25 cellular contexts compared by ENCODE assay signal in the genomic region with DNA sequence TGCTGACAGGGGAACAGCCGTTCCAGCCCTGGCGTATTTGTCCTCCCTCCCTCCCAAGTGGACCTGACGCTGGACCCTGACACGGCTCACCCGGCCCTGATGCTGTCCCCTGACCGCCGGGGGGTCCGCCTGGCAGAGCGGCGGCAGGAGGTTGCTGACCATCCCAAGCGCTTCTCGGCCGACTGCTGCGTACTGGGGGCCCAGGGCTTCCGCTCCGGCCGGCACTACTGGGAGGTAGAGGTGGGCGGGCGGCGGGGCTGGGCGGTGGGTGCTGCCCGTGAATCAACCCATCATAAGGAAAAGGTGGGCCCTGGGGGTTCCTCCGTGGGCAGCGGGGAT. TPM values are rescaled to one million over a fixed set of nuclear protein-coding genes. Genes with fewer than 3 reads are reported as not detected.
DNase-seq lines count a peak whose midpoint lies in the region; ATAC-seq, FAIRE-seq and TF ChIP-seq lines count a peak whose summit lies in the region.
"Had no signal": no experiment of that assay in that cellular context is flagged by ENCODE, and none has a peak within 500 bp of the region (broad histone marks: within the 10 kb centered on the region; RNA-seq: fewer than 3 reads in every experiment).

No MANE protein-coding gene starts in this region.

- in situ Hi-C loops in GM12878 (cut with MboI), result no loop called here

- H3K4me1 ChIP-seq in DND-41 (ENCODE audit: insufficient read depth, low read length) (peaks cover 3% of the 10 kb centered on the region; the same call in 1 of the 2 replicates), HCT116 (ENCODE audit: control insufficient read depth in 1 of 2, insufficient read depth in 2 of 2, low read length in 2 of 2) (no peaks in the 10 kb centered on the region), GM12878 (ENCODE audit: control insufficient read depth, insufficient read depth, low read length) (peaks cover 3% of the 10 kb centered on the region; the same call in 1 of the 2 replicates), parathyroid adenoma (peaks cover 8% of the 10 kb centered on the region)
- H3K4me1 ChIP-seq: ascending aorta, SJSA1, thyroid gland had no signal

- no peak overlapping the region for H3K4me3 ChIP-seq in DND-41 (ENCODE audit: low read depth in 1 of 2, low read length in 2 of 2)
- H3K4me3 ChIP-seq in HCT116 (replicated peaks in 1 of 2; ENCODE audit: low read depth in 1 of 2, low read length in 2 of 2), result no peak overlapping the region
- H3K4me3 ChIP-seq in GM12878, result no peak overlapping the region
- H3K4me3 ChIP-seq in parathyroid adenoma (ENCODE audit: low read depth, low read length), result no peak overlapping the region
- H3K4me3 ChIP-seq: ascending aorta, SJSA1, thyroid gland had no signal

- BruUV-seq in HCT116 (replicated peaks; lab: Mats Ljungman, UMichigan) (no TSS peak), GM12878 (replicated peaks; lab: Mats Ljungman, UMichigan) (no TSS peak)

- H3K27ac ChIP-seq in DND-41 (ENCODE audit: low read length), result no peak overlapping the region
- no peak overlapping the region for H3K27ac ChIP-seq in HCT116 (ENCODE audit: low read depth, low read length)
- H3K27ac ChIP-seq in GM12878 (ENCODE audit: control insufficient read depth, insufficient read depth), result no peak overlapping the region
- H3K27ac ChIP-seq in parathyroid adenoma, result peak overlapping the region; percentile 74
- H3K27ac ChIP-seq: ascending aorta, SJSA1, thyroid gland had no signal

- WGBS in GM12878 (ENCODE audit: insufficient coverage, insufficient replicate concordance, low lambda C conversion rate, missing lambda C conversion rate), result 93% methylated on average over 19 of the region's 24 CpGs

- H4K20me1 ChIP-seq in DND-41 (ENCODE audit: insufficient read depth, low read length) (peaks cover 30% of the 10 kb centered on the region), HCT116 (ENCODE audit: insufficient read depth) (peaks cover 34% of the 10 kb centered on the region; the same call in 1 of the 2 replicates), GM12878 (ENCODE audit: control insufficient read depth, insufficient read depth) (peaks cover 10% of the 10 kb centered on the region)

- H3K27me3 ChIP-seq in DND-41 (ENCODE audit: insufficient read depth, low read length, poor library complexity) (no peaks in the 10 kb centered on the region), HCT116 (ENCODE audit: insufficient read depth, low read length) (no peaks in the 10 kb centered on the region), GM12878 (replicated peaks in 1 of 2; ENCODE audit: control insufficient read depth in 2 of 2, insufficient read depth in 2 of 2, low read length in 1 of 2) (no peaks in the 10 kb centered on the region), parathyroid adenoma (ENCODE audit: control insufficient read depth, insufficient read depth, low read length) (no peaks in the 10 kb centered on the region)
- H3K27me3 ChIP-seq: ascending aorta, SJSA1, thyroid gland had no signal

- H3K9me3 ChIP-seq in DND-41 (ENCODE audit: insufficient read depth, low read length, severe bottlenecking) (no peaks in the 10 kb centered on the region), HCT116 (ENCODE audit: control insufficient read depth in 1 of 2, insufficient read depth in 1 of 2, low read depth in 1 of 2, low read length in 2 of 2) (no peaks in the 10 kb centered on the region), GM12878 (replicated peaks; ENCODE audit: control insufficient read depth, insufficient read depth, low read length) (no peaks in the 10 kb centered on the region), parathyroid adenoma (ENCODE audit: control insufficient read depth, low read length) (no peaks in the 10 kb centered on the region)
- H3K9me3 ChIP-seq: ascending aorta, SJSA1, thyroid gland had no signal

- no peak for TF ChIP-seq EP300 in GM12878 (IDR thresholded peaks at IDR 0.05; ENCODE audit: borderline replicate concordance in 1 of 2, control insufficient read depth in 1 of 2, low read depth in 2 of 2, low read length in 2 of 2)

- H3K4me2 ChIP-seq in DND-41 (ENCODE audit: insufficient read depth, low read length), result no peak overlapping the region
- no peak overlapping the region for H3K4me2 ChIP-seq in HCT116 (ENCODE audit: low read length)
- H3K4me2 ChIP-seq in GM12878 (ENCODE audit: control insufficient read depth, insufficient read depth), result no peak overlapping the region
- H3K4me2 ChIP-seq in parathyroid adenoma (ENCODE audit: low read length), result no peak overlapping the region

- H3K36me3 ChIP-seq in DND-41 (ENCODE audit: insufficient read depth, low read length) (peaks cover 79% of the 10 kb centered on the region), HCT116 (ENCODE audit: control insufficient read depth in 1 of 2, insufficient read depth in 2 of 2, low read length in 2 of 2) (peaks cover 34 to 43% of the 10 kb centered on the region in 2 experiments), GM12878 (ENCODE audit: control insufficient read depth in 2 of 2, insufficient read depth in 2 of 2, low read length in 1 of 2) (peaks cover 33 to 46% of the 10 kb centered on the region in 2 experiments), parathyroid adenoma (ENCODE audit: control insufficient read depth, insufficient read depth, low read length) (no peaks in the 10 kb centered on the region)

- POLR2A ChIA-PET in HCT116 (lab: Charles Lee) (interaction anchor here (1.2 to 1.9 kb wide), 2 partner anchors 10 to 11 kb away, joined by 4 to 11 read pairs; partner anchors contain the start of genes RACK1 and TRIM41), GM12878 (lab: Charles Lee) (interaction anchor here (1.2 to 3.0 kb wide), 2 partner anchors 9 to 17 kb away, joined by 3 to 10 read pairs; no protein-coding TSS in a partner anchor)

- intact Hi-C loops in HCT116 (cut with micrococcal nuclease), result no loop called here
- intact Hi-C loops in GM12878 (cut with micrococcal nuclease; ENCODE audit: unreplicated experiment), result no loop called here

- no peak overlapping the region for H3K9ac ChIP-seq in DND-41 (ENCODE audit: low read depth, low read length)
- H3K9ac ChIP-seq in HCT116 (ENCODE audit: low read length), result no peak overlapping the region
- H3K9ac ChIP-seq in GM12878 (ENCODE audit: control insufficient read depth, insufficient read depth, low read length), result no peak overlapping the region
- H3K9ac ChIP-seq in parathyroid adenoma, result no peak overlapping the region

- TF ChIP-seq CTCF in DND-41 (IDR thresholded peaks at IDR 0.05; ENCODE audit: borderline replicate concordance, extremely low read depth, low read length, poor library complexity, severe bottlenecking), result no peak
- no peak for TF ChIP-seq CTCF in HCT116 (IDR thresholded peaks at IDR 0.05 in 2 of 3, conservative IDR thresholded peaks at IDR 0.05 in 1 of 3; ENCODE audit: borderline replicate concordance in 1 of 3, insufficient read depth in 1 of 3, low read depth in 2 of 3, low read length in 2 of 3)
- TF ChIP-seq CTCF in GM12878 (IDR thresholded peaks at IDR 0.05 in 2 of 3, conservative IDR thresholded peaks at IDR 0.05 in 1 of 3; ENCODE audit: control insufficient read depth in 2 of 3, extremely low read depth in 1 of 3, insufficient read depth in 1 of 3, low read depth in 3 of 3, low read length in 3 of 3), result no peak
- no peak for TF ChIP-seq CTCF in parathyroid adenoma (IDR thresholded peaks at IDR 0.05)

- no peak for DNase-seq in DND-41
- DNase-seq in HCT116 (ENCODE audit: low read depth, low spot score), result no peak
- no peak for DNase-seq in GM12878 (ENCODE audit: low read depth, low spot score)
- no peak for DNase-seq in inferior parietal cortex (ENCODE audit: extremely low spot score)
- DNase-seq in NOMO-1 treated with dmso at 0.1 percent for 144 hours (lab: John Stamatoyannopoulos, UW; ENCODE audit: unreplicated experiment), result no peak
- DNase-seq: activated CD4-positive, alpha-beta T cell treated with anti-CD3 and anti-CD28 coated beads, Interleukin-2, amount 10 ng/mL, durations not matched to agents 7 days and 5 days; activated CD8-positive, alpha-beta memory T cell treated with anti-CD3 and anti-CD28 coated beads, Interleukin-2, amount 10 ng/mL, durations not matched to agents 7 days and 5 days; central memory CD4-positive, alpha-beta T cell; GOT3; left cardiac atrium; mesenchymal stem cell; MV-4-11; NCI-H1694 treated with DMSO at 0.1 percent for 48 hours; NCI-H2171 treated with DMSO at 0.1 percent for 48 hours; NCI-H524; occipital lobe; retina; stimulated activated CD4-positive, alpha-beta T cell treated with anti-CD3 and anti-CD28 coated beads, Interleukin-4, amount 100 ng/mL, for 1 hour; thyroid gland had no signal

- SMC1A ChIA-PET in GM12878 (lab: Charles Lee; ENCODE audit: uncharacterized antibody, unreplicated experiment), result no interaction called here

- CTCF ChIA-PET in HCT116 (lab: Charles Lee) (no interaction called here), GM12878 (lab: Yijun Ruan, JAX) (no interaction called here)

- TF ChIP-seq POLR2A in HCT116 (IDR thresholded peaks at IDR 0.05; ENCODE audit: borderline replicate concordance, extremely low read depth, insufficient read depth, insufficient read length) (no peak), GM12878 (IDR thresholded peaks at IDR 0.05; ENCODE audit: low read depth, low read length) (peak; percentile 16; the same call in 1 of the 2 replicates)

- H3K79me2 ChIP-seq in DND-41 (ENCODE audit: insufficient read depth, low read length), result peaks cover 20% of the 10 kb centered on the region
- peaks cover 28% of the 10 kb centered on the region for H3K79me2 ChIP-seq in HCT116 (ENCODE audit: insufficient read depth, low read length)
- peaks cover 11% of the 10 kb centered on the region for H3K79me2 ChIP-seq in GM12878 (ENCODE audit: control insufficient read depth, insufficient read depth, low read length)
- H3K79me2 ChIP-seq in parathyroid adenoma, result no peaks in the 10 kb centered on the region

- no peak for FAIRE-seq in GM12878 (lab: Jason Lieb, UNC)
- FAIRE-seq: D721Med, RCC 7860 had no signal

- RAD21 ChIA-PET in HCT116 (lab: Charles Lee; ENCODE audit: low non-redundant PET in 1 of 2, low total read pairs in 2 of 2, uncharacterized antibody in 2 of 2, unreplicated experiment in 2 of 2) (no interaction called here), GM12878 (lab: Charles Lee; ENCODE audit: unreplicated experiment) (no interaction called here)

- no peaks in the 10 kb centered on the region for H3K9me2 ChIP-seq in HCT116 (ENCODE audit: insufficient read depth)

- no peak overlapping the region for H2AFZ ChIP-seq in DND-41 (ENCODE audit: low read depth, low read length)
- no peak overlapping the region for H2AFZ ChIP-seq in HCT116 (ENCODE audit: low read depth, low read length, poor library complexity, severe bottlenecking)
- no peak overlapping the region for H2AFZ ChIP-seq in GM12878 (ENCODE audit: control insufficient read depth, low read depth, low read length)
- no peak overlapping the region for H2AFZ ChIP-seq in parathyroid adenoma

- ATAC-seq in DND-41 (ENCODE audit: insufficient read depth, low read depth), result peak; percentile 7
- peak; percentile 20 for ATAC-seq in HCT116
- ATAC-seq in GM12878, result peak; percentile 3
- no peak for ATAC-seq in HG03469 (IDR thresholded peaks at IDR 0.05; ENCODE audit: unreplicated experiment)
- ATAC-seq: activated CD8-positive, alpha-beta memory T cell treated with anti-CD3 and anti-CD28 coated beads, Interleukin-2, amount 10 ng/mL, durations not matched to agents 7 days and 5 days had no signal

- TF ChIP-seq RAD21 in HCT116 (IDR thresholded peaks at IDR 0.05; ENCODE audit: low read depth) (no peak), GM12878 (IDR thresholded peaks at IDR 0.05; ENCODE audit: insufficient read depth, low read depth, low read length) (no peak)

RNA-seq across cellular contexts. Expression of gene RACK1, which starts 9.6 kb away (rescaled TPM):
- total RNA-seq in HCT116 (2021; ENCODE audit: unreplicated experiment) (2,432 TPM), GM12878 (2014; rRNA removed) (6,385 and 6,584 TPM in 2 replicates), GM12878 (2014; rRNA removed; fragmentation: Illumina TruSeq; extraction: Trizol) (4,111 and 4,251 TPM in 2 replicates), GM12878 (2021) (2,742 and 2,873 TPM in 2 replicates)
- 5,228 and 5,585 TPM in 2 replicates for polyA plus RNA-seq in HCT116 (2012)
- total RNA-seq in GM12878 (2013; cell fraction: nucleolus; rRNA removed), result 1,060 and 1,082 TPM in 2 replicates
- polyA plus RNA-seq in GM12878 (2011; ENCODE audit: low read depth), result 2,498 TPM
- polyA plus RNA-seq in GM12878 (2011; rRNA removed) (2,058 and 4,963 TPM in 2 replicates), GM12878 (2014; fragmentation: Illumina TruSeq; extraction: Trizol) (2,869 and 4,083 TPM in 2 replicates), GM12878 (2014; fragmentation: Nextera tagmentation; extraction: Ambion mirVana) (1,000 to 10,000 TPM; 3,729 to 5,412 TPM), GM12878 (2014; rRNA removed) (5,813 and 5,897 TPM in 2 replicates), GM12878 (2016; fragmentation: Nextera tagmentation; extraction: Ambion mirVana) (1,000 to 10,000 TPM; 1,365 to 1,424 TPM)
- polyA plus RNA-seq in GM12878 (2011; cell fraction: cytosol; rRNA removed), result 6,471 and 7,747 TPM in 2 replicates
- 2,792 and 3,345 TPM in 2 replicates for polyA plus RNA-seq in GM12878 (2011; cell fraction: nucleus; rRNA removed)
- 4,319 and 4,635 TPM in 2 replicates for polyA plus RNA-seq in GM12878 (2012)
- 6,568 and 9,193 TPM in 2 replicates for polyA minus RNA-seq in GM12878 (2011; rRNA and poly(A)+ RNA removed)
- 1,862 and 1,930 TPM in 2 replicates for polyA minus RNA-seq in GM12878 (2011; cell fraction: cytosol; rRNA and poly(A)+ RNA removed)
- polyA minus RNA-seq in GM12878 (2011; cell fraction: nucleus; rRNA and poly(A)+ RNA removed), result 910 and 1,213 TPM in 2 replicates

RNA-seq across cellular contexts. Expression of gene TRIM41, which starts 11.0 kb away (rescaled TPM):
- total RNA-seq in HCT116 (2021; ENCODE audit: unreplicated experiment) (51.8 TPM), GM12878 (2014; rRNA removed) (16.0 and 17.2 TPM in 2 replicates), GM12878 (2014; rRNA removed; fragmentation: Illumina TruSeq; extraction: Trizol) (10.5 and 10.6 TPM in 2 replicates), GM12878 (2021) (24.6 and 28.9 TPM in 2 replicates)
- polyA plus RNA-seq in HCT116 (2012), result 34.1 and 37.8 TPM in 2 replicates
- total RNA-seq in GM12878 (2013; cell fraction: nucleolus; rRNA removed), result 30.1 and 34.3 TPM in 2 replicates
- polyA plus RNA-seq in GM12878 (2011; ENCODE audit: low read depth), result 11.5 TPM
- polyA plus RNA-seq in GM12878 (2011; rRNA removed) (14.8 and 17.7 TPM in 2 replicates), GM12878 (2014; fragmentation: Illumina TruSeq; extraction: Trizol) (9.4 and 10.6 TPM in 2 replicates), GM12878 (2014; fragmentation: Nextera tagmentation; extraction: Ambion mirVana) (1 to 10 TPM; 1.0 to 3.2 TPM), GM12878 (2014; rRNA removed) (21.5 and 24.4 TPM in 2 replicates), GM12878 (2016; fragmentation: Nextera tagmentation; extraction: Ambion mirVana) (1 to 10 TPM; 5.2 to 5.5 TPM)
- polyA plus RNA-seq in GM12878 (2011; cell fraction: cytosol; rRNA removed), result 16.4 and 21.9 TPM in 2 replicates
- 173 and 195 TPM in 2 replicates for polyA plus RNA-seq in GM12878 (2011; cell fraction: nucleus; rRNA removed)
- 21.7 and 28.2 TPM in 2 replicates for polyA plus RNA-seq in GM12878 (2012)
- polyA minus RNA-seq in GM12878 (2011; rRNA and poly(A)+ RNA removed), result 8.6 and 10.9 TPM in 2 replicates
- polyA minus RNA-seq in GM12878 (2011; cell fraction: cytosol; rRNA and poly(A)+ RNA removed), result 6.8 and 7.5 TPM in 2 replicates
- polyA minus RNA-seq in GM12878 (2011; cell fraction: nucleus; rRNA and poly(A)+ RNA removed), result 16.0 and 24.7 TPM in 2 replicates

RNA-seq across cellular contexts. Expression of gene TRIM52, which starts 26.9 kb away (rescaled TPM):
- total RNA-seq in HCT116 (2021; ENCODE audit: unreplicated experiment) (7.6 TPM), GM12878 (2014; rRNA removed) (6.5 and 7.1 TPM in 2 replicates), GM12878 (2014; rRNA removed; fragmentation: Illumina TruSeq; extraction: Trizol) (10.1 and 11.5 TPM in 2 replicates), GM12878 (2021) (8.4 and 8.6 TPM in 2 replicates)
- polyA plus RNA-seq in HCT116 (2012), result 5.7 and 6.3 TPM in 2 replicates
- total RNA-seq in GM12878 (2013; cell fraction: nucleolus; rRNA removed), result 46.6 and 48.5 TPM in 2 replicates
- polyA plus RNA-seq in GM12878 (2011; ENCODE audit: low read depth), result 5.9 TPM
- polyA plus RNA-seq in GM12878 (2011; rRNA removed) (24.3 and 34.0 TPM in 2 replicates), GM12878 (2014; fragmentation: Illumina TruSeq; extraction: Trizol) (12.4 and 14.7 TPM in 2 replicates), GM12878 (2014; fragmentation: Nextera tagmentation; extraction: Ambion mirVana) (1 to 10 TPM; 1.4 to 3.4 TPM), GM12878 (2014; rRNA removed) (11.6 and 13.4 TPM in 2 replicates), GM12878 (2016; fragmentation: Nextera tagmentation; extraction: Ambion mirVana) (1 to 10 TPM; 6.8 to 7.9 TPM)
- polyA plus RNA-seq in GM12878 (2011; cell fraction: cytosol; rRNA removed), result 12.3 and 13.7 TPM in 2 replicates
- polyA plus RNA-seq in GM12878 (2011; cell fraction: nucleus; rRNA removed), result 31.5 and 38.7 TPM in 2 replicates
- 10.7 and 12.3 TPM in 2 replicates for polyA plus RNA-seq in GM12878 (2012)
- 19.5 and 28.6 TPM in 2 replicates for polyA minus RNA-seq in GM12878 (2011; rRNA and poly(A)+ RNA removed)
- 6.1 and 7.9 TPM in 2 replicates for polyA minus RNA-seq in GM12878 (2011; cell fraction: cytosol; rRNA and poly(A)+ RNA removed)
- 15.4 and 24.9 TPM in 2 replicates for polyA minus RNA-seq in GM12878 (2011; cell fraction: nucleus; rRNA and poly(A)+ RNA removed)

RNA-seq across cellular contexts. Expression of gene TRIM7, which starts 29.1 kb away (rescaled TPM):
- total RNA-seq in HCT116 (2021; ENCODE audit: unreplicated experiment), result 30.2 TPM
- 21.9 and 25.3 TPM in 2 replicates for polyA plus RNA-seq in HCT116 (2012)
- 0.59 and 0.84 TPM in 2 replicates for total RNA-seq in GM12878 (2013; cell fraction: nucleolus; rRNA removed)
- total RNA-seq in GM12878 (2014; rRNA removed), result 0.54 and 1.1 TPM in 2 replicates
- total RNA-seq in GM12878 (2014; rRNA removed; fragmentation: Illumina TruSeq; extraction: Trizol), result 0.22 and 0.46 TPM in 2 replicates
- total RNA-seq in GM12878 (2021), result 0.38 and 0.96 TPM in 2 replicates
- 1.1 TPM for polyA plus RNA-seq in GM12878 (2011; ENCODE audit: low read depth)
- 1.6 TPM in 2 replicates for polyA plus RNA-seq in GM12878 (2011; rRNA removed)
- polyA plus RNA-seq in GM12878 (2011; cell fraction: cytosol; rRNA removed), result 0.97 and 1.0 TPM in 2 replicates
- 2.2 and 2.4 TPM in 2 replicates for polyA plus RNA-seq in GM12878 (2011; cell fraction: nucleus; rRNA removed)
- 0.87 and 1.7 TPM in 2 replicates for polyA plus RNA-seq in GM12878 (2012)
- 0.32 and 0.33 TPM in 2 replicates for polyA plus RNA-seq in GM12878 (2014; fragmentation: Illumina TruSeq; extraction: Trizol)
- under 1 TPM; 0.02 to 0.20 TPM for polyA plus RNA-seq in GM12878 (2014; fragmentation: Nextera tagmentation; extraction: Ambion mirVana)
- 0.84 and 1.1 TPM in 2 replicates for polyA plus RNA-seq in GM12878 (2014; rRNA removed)
- 1 to 10 TPM in 1 of 2 experiments, under 1 TPM in 1; 0.44 to 1.3 TPM for polyA plus RNA-seq in GM12878 (2016; fragmentation: Nextera tagmentation; extraction: Ambion mirVana)
- polyA minus RNA-seq in GM12878 (2011; rRNA and poly(A)+ RNA removed), result 0.80 and 0.88 TPM in 2 replicates
- polyA minus RNA-seq in GM12878 (2011; cell fraction: cytosol; rRNA and poly(A)+ RNA removed), result 0.83 and 1.1 TPM in 2 replicates
- 0.73 and 1.5 TPM in 2 replicates for polyA minus RNA-seq in GM12878 (2011; cell fraction: nucleus; rRNA and poly(A)+ RNA removed)
